1 cellular context compared by ENCODE assay signal in the genomic region with DNA sequence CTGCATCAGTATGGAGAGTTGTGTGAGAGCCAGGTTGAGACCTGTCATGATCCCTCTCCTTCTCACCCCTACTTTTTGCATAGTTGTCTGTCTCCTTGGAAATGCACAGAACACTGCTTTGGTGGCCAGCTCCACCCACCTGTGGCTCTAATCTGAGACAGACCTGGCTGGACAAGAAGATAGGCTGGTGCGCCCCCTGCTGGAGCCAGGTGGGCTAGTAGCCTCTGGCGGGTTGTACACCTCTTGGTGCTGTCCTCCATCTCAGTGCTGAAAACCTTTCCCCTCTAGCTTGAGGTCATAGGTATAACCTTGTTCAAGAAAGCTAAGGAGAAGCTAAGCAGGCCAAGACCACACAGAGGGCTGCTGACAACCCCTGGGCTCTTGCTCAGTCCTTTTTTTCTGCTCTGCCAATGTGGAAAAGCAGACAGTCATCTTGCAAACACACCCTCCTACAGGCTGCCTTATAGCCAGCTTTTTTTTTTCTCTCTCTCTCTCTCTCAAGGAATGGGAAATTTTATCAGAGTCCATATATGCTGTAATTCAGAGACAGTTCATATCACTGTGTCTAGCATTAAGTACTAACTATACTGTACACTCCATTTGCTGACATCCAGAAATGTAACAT.
TF ChIP-seq lines count a peak whose summit lies in the region.

No MANE protein-coding gene starts in this region.

TF ChIP-seq in H1, 55 proteins besides CTCF, POLR2A, EP300 and RAD21 (continued from another document):
- TF ChIP-seq, protein P1, sequence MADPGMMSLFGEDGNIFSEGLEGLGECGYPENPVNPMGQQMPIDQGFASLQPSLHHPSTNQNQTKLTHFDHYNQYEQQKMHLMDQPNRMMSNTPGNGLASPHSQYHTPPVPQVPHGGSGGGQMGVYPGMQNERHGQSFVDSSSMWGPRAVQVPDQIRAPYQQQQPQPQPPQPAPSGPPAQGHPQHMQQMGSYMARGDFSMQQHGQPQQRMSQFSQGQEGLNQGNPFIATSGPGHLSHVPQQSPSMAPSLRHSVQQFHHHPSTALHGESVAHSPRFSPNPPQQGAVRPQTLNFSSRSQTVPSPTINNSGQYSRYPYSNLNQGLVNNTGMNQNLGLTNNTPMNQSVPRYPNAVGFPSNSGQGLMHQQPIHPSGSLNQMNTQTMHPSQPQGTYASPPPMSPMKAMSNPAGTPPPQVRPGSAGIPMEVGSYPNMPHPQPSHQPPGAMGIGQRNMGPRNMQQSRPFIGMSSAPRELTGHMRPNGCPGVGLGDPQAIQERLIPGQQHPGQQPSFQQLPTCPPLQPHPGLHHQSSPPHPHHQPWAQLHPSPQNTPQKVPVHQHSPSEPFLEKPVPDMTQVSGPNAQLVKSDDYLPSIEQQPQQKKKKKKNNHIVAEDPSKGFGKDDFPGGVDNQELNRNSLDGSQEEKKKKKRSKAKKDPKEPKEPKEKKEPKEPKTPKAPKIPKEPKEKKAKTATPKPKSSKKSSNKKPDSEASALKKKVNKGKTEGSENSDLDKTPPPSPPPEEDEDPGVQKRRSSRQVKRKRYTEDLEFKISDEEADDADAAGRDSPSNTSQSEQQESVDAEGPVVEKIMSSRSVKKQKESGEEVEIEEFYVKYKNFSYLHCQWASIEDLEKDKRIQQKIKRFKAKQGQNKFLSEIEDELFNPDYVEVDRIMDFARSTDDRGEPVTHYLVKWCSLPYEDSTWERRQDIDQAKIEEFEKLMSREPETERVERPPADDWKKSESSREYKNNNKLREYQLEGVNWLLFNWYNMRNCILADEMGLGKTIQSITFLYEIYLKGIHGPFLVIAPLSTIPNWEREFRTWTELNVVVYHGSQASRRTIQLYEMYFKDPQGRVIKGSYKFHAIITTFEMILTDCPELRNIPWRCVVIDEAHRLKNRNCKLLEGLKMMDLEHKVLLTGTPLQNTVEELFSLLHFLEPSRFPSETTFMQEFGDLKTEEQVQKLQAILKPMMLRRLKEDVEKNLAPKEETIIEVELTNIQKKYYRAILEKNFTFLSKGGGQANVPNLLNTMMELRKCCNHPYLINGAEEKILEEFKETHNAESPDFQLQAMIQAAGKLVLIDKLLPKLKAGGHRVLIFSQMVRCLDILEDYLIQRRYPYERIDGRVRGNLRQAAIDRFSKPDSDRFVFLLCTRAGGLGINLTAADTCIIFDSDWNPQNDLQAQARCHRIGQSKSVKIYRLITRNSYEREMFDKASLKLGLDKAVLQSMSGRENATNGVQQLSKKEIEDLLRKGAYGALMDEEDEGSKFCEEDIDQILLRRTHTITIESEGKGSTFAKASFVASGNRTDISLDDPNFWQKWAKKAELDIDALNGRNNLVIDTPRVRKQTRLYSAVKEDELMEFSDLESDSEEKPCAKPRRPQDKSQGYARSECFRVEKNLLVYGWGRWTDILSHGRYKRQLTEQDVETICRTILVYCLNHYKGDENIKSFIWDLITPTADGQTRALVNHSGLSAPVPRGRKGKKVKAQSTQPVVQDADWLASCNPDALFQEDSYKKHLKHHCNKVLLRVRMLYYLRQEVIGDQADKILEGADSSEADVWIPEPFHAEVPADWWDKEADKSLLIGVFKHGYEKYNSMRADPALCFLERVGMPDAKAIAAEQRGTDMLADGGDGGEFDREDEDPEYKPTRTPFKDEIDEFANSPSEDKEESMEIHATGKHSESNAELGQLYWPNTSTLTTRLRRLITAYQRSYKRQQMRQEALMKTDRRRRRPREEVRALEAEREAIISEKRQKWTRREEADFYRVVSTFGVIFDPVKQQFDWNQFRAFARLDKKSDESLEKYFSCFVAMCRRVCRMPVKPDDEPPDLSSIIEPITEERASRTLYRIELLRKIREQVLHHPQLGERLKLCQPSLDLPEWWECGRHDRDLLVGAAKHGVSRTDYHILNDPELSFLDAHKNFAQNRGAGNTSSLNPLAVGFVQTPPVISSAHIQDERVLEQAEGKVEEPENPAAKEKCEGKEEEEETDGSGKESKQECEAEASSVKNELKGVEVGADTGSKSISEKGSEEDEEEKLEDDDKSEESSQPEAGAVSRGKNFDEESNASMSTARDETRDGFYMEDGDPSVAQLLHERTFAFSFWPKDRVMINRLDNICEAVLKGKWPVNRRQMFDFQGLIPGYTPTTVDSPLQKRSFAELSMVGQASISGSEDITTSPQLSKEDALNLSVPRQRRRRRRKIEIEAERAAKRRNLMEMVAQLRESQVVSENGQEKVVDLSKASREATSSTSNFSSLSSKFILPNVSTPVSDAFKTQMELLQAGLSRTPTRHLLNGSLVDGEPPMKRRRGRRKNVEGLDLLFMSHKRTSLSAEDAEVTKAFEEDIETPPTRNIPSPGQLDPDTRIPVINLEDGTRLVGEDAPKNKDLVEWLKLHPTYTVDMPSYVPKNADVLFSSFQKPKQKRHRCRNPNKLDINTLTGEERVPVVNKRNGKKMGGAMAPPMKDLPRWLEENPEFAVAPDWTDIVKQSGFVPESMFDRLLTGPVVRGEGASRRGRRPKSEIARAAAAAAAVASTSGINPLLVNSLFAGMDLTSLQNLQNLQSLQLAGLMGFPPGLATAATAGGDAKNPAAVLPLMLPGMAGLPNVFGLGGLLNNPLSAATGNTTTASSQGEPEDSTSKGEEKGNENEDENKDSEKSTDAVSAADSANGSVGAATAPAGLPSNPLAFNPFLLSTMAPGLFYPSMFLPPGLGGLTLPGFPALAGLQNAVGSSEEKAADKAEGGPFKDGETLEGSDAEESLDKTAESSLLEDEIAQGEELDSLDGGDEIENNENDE (IDR thresholded peaks at IDR 0.05; ENCODE audit: insufficient replicate concordance, low read length), result no peak
